Comparison of ENCODE assay signal across 6 cellular contexts in genomic region chr2:191497822-191498221, GRCh38.
"Had no signal": no experiment of that assay in that cellular context is flagged by ENCODE, and none has a peak within 500 bp of the region (broad histone marks: within the 10 kb centered on the region; RNA-seq: fewer than 3 reads in every experiment).

No MANE protein-coding gene starts in this region.

- DNase-seq: H9, HCEC 1CT, IMR-90 had no signal

- FAIRE-seq: H1, H54 had no signal

- H3K4me3 ChIP-seq: GM23338 had no signal

- H3K27ac Mint-ChIP-seq: GM23338 had no signal

- H3K4me3 Mint-ChIP-seq: GM23338, H9 had no signal
